In genomic region chr1:41545996-41546938, GRCh38 we compare ENCODE assay signal across 18 cellular contexts.
DNase-seq lines count a peak whose midpoint lies in the region; ATAC-seq, FAIRE-seq and TF ChIP-seq lines count a peak whose summit lies in the region.
"Had no signal": no experiment of that assay in that cellular context is flagged by ENCODE, and none has a peak within 500 bp of the region (broad histone marks: within the 10 kb centered on the region; RNA-seq: fewer than 3 reads in every experiment).

No MANE protein-coding gene starts in this region.

- H3K4me1 ChIP-seq in neuronal stem cell (ENCODE audit: control insufficient read depth in 2 of 2, insufficient read depth in 1 of 2, low read depth in 1 of 2, low read length in 2 of 2), result peaks cover 0 to 12% of the 10 kb centered on the region in 2 donors
- H3K4me1 ChIP-seq: HAP-1 had no signal

- H3K18ac ChIP-seq in neuronal stem cell (ENCODE audit: low read length), result peak overlapping the region; percentile 3

- no peaks in the 10 kb centered on the region for H3K79me1 ChIP-seq in neuronal stem cell (ENCODE audit: low read depth, low read length)

- H3K23ac ChIP-seq in neuronal stem cell (ENCODE audit: low read depth, low read length, poor library complexity), result no peak overlapping the region

- TF ChIP-seq POLR2A in H54 (IDR thresholded peaks at IDR 0.05; ENCODE audit: low read depth, low read length), result no peak

- no peak overlapping the region for H2BK120ac ChIP-seq in neuronal stem cell (ENCODE audit: low read depth, low read length)

- H3K4me3 ChIP-seq in choroid plexus epithelial cell (ENCODE audit: low read depth, low read length) (no peak overlapping the region), neuronal stem cell (ENCODE audit: low read length in 2 of 2) (no peak overlapping the region)
- H3K4me3 ChIP-seq: HAP-1, hepatocyte had no signal

- H3K4me2 ChIP-seq in neuronal stem cell (ENCODE audit: insufficient read depth, low read length, poor library complexity, severe bottlenecking), result no peak overlapping the region
- H3K4me2 ChIP-seq: hepatocyte had no signal

- no peak overlapping the region for H2BK5ac ChIP-seq in neuronal stem cell (ENCODE audit: low read length)

- H2AFZ ChIP-seq in neuronal stem cell (ENCODE audit: low read length), result no peak overlapping the region
- H2AFZ ChIP-seq: hepatocyte had no signal

- peak; percentile 87 for DNase-seq in AG20443 (ENCODE audit: low spot score)
- DNase-seq in H54 (ENCODE audit: insufficient read length, low spot score), result peak; percentile 42
- peak; percentile 8 for DNase-seq in choroid plexus epithelial cell (ENCODE audit: low read depth)
- no peak for DNase-seq in neuronal stem cell (ENCODE audit: low spot score)
- no peak for DNase-seq in stimulated activated CD4-positive, alpha-beta T cell treated with anti-CD3 and anti-CD28 coated beads, Interleukin-15, amount 100 ng/mL, for 24 hours
- DNase-seq: activated CD4-positive, alpha-beta T cell treated with anti-CD3 and anti-CD28 coated beads, Interleukin-2, amount 50 U/mL, for 4 hours; activated T-cell treated with anti-CD3 and anti-CD28 coated beads, Interleukin-2, amount 50 U/mL, for 48 hours; cortex of kidney; DMS153; NCI-H187 treated with DMSO at 0.1 percent for 48 hours; NCI-H524; T-helper 9 cell had no signal

- H2AK5ac ChIP-seq in neuronal stem cell (ENCODE audit: low read depth, low read length), result no peak overlapping the region

- no CpG with 5 or more reads among the region's 9 CpGs for WGBS in neuronal stem cell (ENCODE audit: extremely low coverage in 2 of 2, insufficient read length in 2 of 2, insufficient replicate concordance in 1 of 2), 2 donors

- H3K27me3 ChIP-seq in neuronal stem cell (ENCODE audit: control insufficient read depth in 3 of 3, insufficient read depth in 3 of 3, low read depth in 1 of 3, low read length in 3 of 3), result no peaks in the 10 kb centered on the region
- H3K27me3 ChIP-seq: hepatocyte had no signal

- H3K9me3 ChIP-seq in neuronal stem cell (replicated peaks in 1 of 2; ENCODE audit: control insufficient read depth in 2 of 2, insufficient read depth in 1 of 2, low read depth in 1 of 2, low read length in 2 of 2), result no peaks in the 10 kb centered on the region
- H3K9me3 ChIP-seq: HAP-1 had no signal

- H4K91ac ChIP-seq in neuronal stem cell (ENCODE audit: low read depth, low read length, poor library complexity), result no peak overlapping the region

- H3K9ac ChIP-seq in neuronal stem cell (ENCODE audit: low read depth, low read length, poor library complexity), result no peak overlapping the region

- no peak overlapping the region for H2BK15ac ChIP-seq in neuronal stem cell (ENCODE audit: low read length)

- no peak overlapping the region for H3K27ac ChIP-seq in neuronal stem cell (replicated peaks; ENCODE audit: low read length)
- H3K27ac ChIP-seq: hepatocyte had no signal

- H2BK12ac ChIP-seq in neuronal stem cell (ENCODE audit: low read length), result no peak overlapping the region

- no peak for TF ChIP-seq CTCF in choroid plexus epithelial cell (conservative IDR thresholded peaks at IDR 0.05; ENCODE audit: low read depth, low read length)

- no peak overlapping the region for H3K4ac ChIP-seq in neuronal stem cell (ENCODE audit: low read length)

- no peak for FAIRE-seq in H54 (lab: Jason Lieb, UNC)
- FAIRE-seq: GM18507, GM19239 had no signal

- no peak for ATAC-seq in HG02981 (IDR thresholded peaks at IDR 0.05; ENCODE audit: unreplicated experiment)
- ATAC-seq in GM18517 (IDR thresholded peaks at IDR 0.05; ENCODE audit: unreplicated experiment), result no peak

- H3K36me3 ChIP-seq in neuronal stem cell (replicated peaks in 1 of 2; ENCODE audit: control insufficient read depth in 2 of 2, insufficient read depth in 2 of 2, low read length in 2 of 2), result no peaks in the 10 kb centered on the region
- H3K36me3 ChIP-seq: HAP-1 had no signal

- no peak overlapping the region for H3K14ac ChIP-seq in neuronal stem cell (ENCODE audit: low read length)

- H4K8ac ChIP-seq in neuronal stem cell (ENCODE audit: low read depth, low read length), result no peak overlapping the region

Comparison
In these comparisons a context has a peak if more than half of its experiments do, and no peak if none do; other contexts are left out.
1. DNase-seq: peak in AG20443 (single experiment), H54 (single experiment) and choroid plexus epithelial cell (single experiment); none in neuronal stem cell (single experiment) and stimulated activated CD4-positive, alpha-beta T cell treated with anti-CD3 and anti-CD28 coated beads, Interleukin-15, amount 100 ng/mL, for 24 hours (single experiment).